In the genomic region with DNA sequence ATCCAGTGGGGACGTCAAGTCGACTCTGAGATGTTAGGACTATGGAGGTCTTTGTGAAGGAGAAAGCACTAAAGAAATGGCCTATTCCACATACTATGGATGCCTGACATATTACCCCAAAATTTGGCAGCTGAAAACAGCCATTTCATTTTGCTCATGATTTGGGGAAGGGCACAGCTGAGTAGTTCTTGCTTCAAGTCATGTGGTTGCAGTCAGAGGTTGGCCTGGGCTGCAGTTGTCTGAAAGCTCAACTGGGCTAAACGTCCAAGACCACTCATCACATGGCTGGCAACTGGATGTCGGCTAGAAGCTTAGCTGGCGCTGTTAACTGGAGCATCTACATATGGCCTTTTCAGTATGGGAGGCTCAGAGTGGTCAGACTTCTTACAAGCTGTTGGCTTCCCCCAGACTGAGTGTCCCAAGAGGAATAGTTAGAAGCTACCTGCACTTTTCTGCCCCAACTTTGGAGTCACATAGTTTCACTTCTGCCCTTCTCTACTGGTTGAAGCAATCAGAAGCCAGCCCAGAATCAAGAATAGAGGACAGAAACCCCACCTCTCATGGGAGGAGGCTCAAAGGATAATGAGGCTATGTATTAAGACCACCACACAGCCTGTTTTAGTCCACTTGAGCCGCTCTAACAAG, we compare ENCODE assay signal across 17 cellular contexts. TPM values are rescaled to one million over a fixed set of nuclear protein-coding genes. Genes with fewer than 3 reads are reported as not detected.
DNase-seq lines count a peak whose midpoint lies in the region; ATAC-seq and TF ChIP-seq lines count a peak whose summit lies in the region.
"Had no signal": no experiment of that assay in that cellular context is flagged by ENCODE, and none has a peak within 500 bp of the region (broad histone marks: within the 10 kb centered on the region; RNA-seq: fewer than 3 reads in every experiment).

No MANE protein-coding gene starts in this region.

- H3K4me1 Mint-ChIP-seq in memory B cell (peaks cover 27% of the 10 kb centered on the region), type B pancreatic cell (ENCODE audit: unreplicated experiment) (peaks cover 14% of the 10 kb centered on the region)

- H3K27ac Mint-ChIP-seq in memory B cell (peak overlapping the region; percentile 96), type B pancreatic cell (peak overlapping the region; percentile 43)
- H3K27ac Mint-ChIP-seq: CD8-positive, alpha-beta T cell had no signal

- peak; percentile 12 for DNase-seq in NCI-H82 (lab: John Stamatoyannopoulos, UW)
- no peak for DNase-seq in NCI-H82 treated with DMSO at 0.1 percent for 48 hours (lab: John Stamatoyannopoulos, UW; ENCODE audit: unreplicated experiment)
- peak; percentile 19 for DNase-seq in RPMI8226
- peak in 1 of 2 donors; percentile 35 for DNase-seq in memory B cell (ENCODE audit: low spot score in 2 of 2)
- DNase-seq in type B pancreatic cell (ENCODE audit: extremely low spot score, unreplicated experiment), result no peak
- DNase-seq in SK-N-DZ (ENCODE audit: low spot score), result no peak
- no peak for DNase-seq in activated CD4-positive, alpha-beta T cell treated with anti-CD3 and anti-CD28 coated beads for 4 hours
- DNase-seq: CD8-positive, alpha-beta T cell; DMS79 treated with DMSO at 0.1 percent for 48 hours; NCI-H1436; NCI-H2029; NCI-H2171; NCI-H446 treated with DMSO at 0.1 percent for 48 hours; Right ventricle myocardium superior had no signal

- ATAC-seq in memory B cell (ENCODE audit: low read depth), result peak; percentile 79
- ATAC-seq in HG03354 (IDR thresholded peaks at IDR 0.05; ENCODE audit: poor library complexity, severe bottlenecking, unreplicated experiment), result no peak
- ATAC-seq: CD8-positive, alpha-beta T cell; HepG2; Panc1 had no signal

- TF ChIP-seq CTCF in type B pancreatic cell (conservative IDR thresholded peaks at IDR 0.05), result no peak

- H3K27me3 Mint-ChIP-seq in memory B cell, result no peaks in the 10 kb centered on the region
- H3K27me3 Mint-ChIP-seq in type B pancreatic cell, result no peaks in the 10 kb centered on the region

- H3K36me3 Mint-ChIP-seq in memory B cell (no peaks in the 10 kb centered on the region), type B pancreatic cell (no peaks in the 10 kb centered on the region)
- H3K36me3 Mint-ChIP-seq: CD8-positive, alpha-beta T cell had no signal

- H3K4me3 Mint-ChIP-seq in memory B cell (peak overlapping the region; percentile 11), type B pancreatic cell (no peak overlapping the region)
- H3K4me3 Mint-ChIP-seq: CD8-positive, alpha-beta T cell had no signal

- peaks cover 3% of the 10 kb centered on the region for H3K9me3 Mint-ChIP-seq in memory B cell
- no peaks in the 10 kb centered on the region for H3K9me3 Mint-ChIP-seq in type B pancreatic cell
- H3K9me3 Mint-ChIP-seq: CD8-positive, alpha-beta T cell had no signal

RNA-seq across cellular contexts. Expression of gene SLC35C1, which starts 14.1 kb away (rescaled TPM):
- 19.5 and 26.0 TPM in 2 replicates for total RNA-seq in type B pancreatic cell (ENCODE audit: low replicate concordance)
- 2.1 and 2.7 TPM in 2 replicates for polyA plus RNA-seq in SK-N-DZ (2014; cell fraction: cytosol; rRNA removed)
- polyA plus RNA-seq in SK-N-DZ (2014; cell fraction: nucleus; rRNA removed), result 1.1 and 2.1 TPM in 2 replicates

RNA-seq across cellular contexts. Expression of gene CRY2, which starts 28.2 kb away (rescaled TPM):
- total RNA-seq in type B pancreatic cell (ENCODE audit: low replicate concordance), result 27.7 and 37.0 TPM in 2 replicates
- polyA plus RNA-seq in SK-N-DZ (2014; cell fraction: cytosol; rRNA removed), result 5.7 and 7.4 TPM in 2 replicates
- polyA plus RNA-seq in SK-N-DZ (2014; cell fraction: nucleus; rRNA removed), result 13.1 and 17.3 TPM in 2 replicates

Comparison
In these comparisons a context has a peak if more than half of its experiments do, and no peak if none do; other contexts are left out.
1. DNase-seq: peak in NCI-H82 (single experiment) and RPMI8226 (single experiment); none in NCI-H82 treated with DMSO at 0.1 percent for 48 hours (single experiment), type B pancreatic cell (single experiment), SK-N-DZ (single experiment) and activated CD4-positive, alpha-beta T cell treated with anti-CD3 and anti-CD28 coated beads for 4 hours (0 of 2).